In the genomic region with DNA sequence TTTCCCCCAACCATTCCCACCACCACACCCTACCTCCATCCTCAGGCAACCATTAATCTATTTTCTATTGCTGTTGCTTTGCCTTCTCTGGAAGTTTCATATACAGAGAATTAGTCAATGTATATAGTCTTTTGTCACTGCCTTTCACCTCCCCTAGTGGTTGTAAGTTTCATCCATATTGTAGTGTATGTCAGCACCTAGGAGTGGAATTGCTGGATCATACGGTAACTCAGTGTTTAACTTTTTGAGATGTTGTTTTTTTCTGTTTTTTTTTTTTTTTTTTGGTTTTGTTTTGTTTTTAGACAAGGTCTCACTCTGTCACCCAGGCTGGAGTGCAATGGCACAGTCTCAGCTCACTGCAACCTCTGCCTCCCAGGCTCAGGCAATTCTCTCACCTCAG, we compare ENCODE assay signal across 22 cellular contexts. TPM values are rescaled to one million over a fixed set of nuclear protein-coding genes. Genes with fewer than 3 reads are reported as not detected.
DNase-seq lines count a peak whose midpoint lies in the region; ATAC-seq and TF ChIP-seq lines count a peak whose summit lies in the region.
"Had no signal": no experiment of that assay in that cellular context is flagged by ENCODE, and none has a peak within 500 bp of the region (broad histone marks: within the 10 kb centered on the region; RNA-seq: fewer than 3 reads in every experiment).

No MANE protein-coding gene starts in this region.

- H3K9me3 Mint-ChIP-seq in activated T-helper 2 cell treated with anti-CD3 and anti-CD28 coated beads, Interferon-gamma antibody, Interleukin-2, Interleukin-4, amounts not matched to agents 10 μg/mL and 5 μg/mL and 100 μg/mL, durations not matched to agents 14 hours and 24 hours and 36 hours, result no peaks in the 10 kb centered on the region
- H3K9me3 Mint-ChIP-seq: CD4-positive, alpha-beta T cell had no signal

- peak overlapping the region; percentile 52 for H3K27ac Mint-ChIP-seq in activated T-helper 2 cell treated with anti-CD3 and anti-CD28 coated beads, Interferon-gamma antibody, Interleukin-2, Interleukin-4, amounts not matched to agents 10 μg/mL and 5 μg/mL and 100 μg/mL, durations not matched to agents 14 hours and 24 hours and 36 hours
- H3K27ac Mint-ChIP-seq: CD4-positive, alpha-beta T cell had no signal

- H3K4me1 ChIP-seq in right atrium auricular region (peaks cover 0 to 39% of the 10 kb centered on the region in 2 donors), psoas muscle (peaks cover 45% of the 10 kb centered on the region), foreskin keratinocyte (no peaks in the 10 kb centered on the region)

- no peak for TF ChIP-seq CTCF in right atrium auricular region (IDR thresholded peaks at IDR 0.05)
- TF ChIP-seq CTCF in psoas muscle (IDR thresholded peaks at IDR 0.05), result no peak
- no peak for TF ChIP-seq CTCF in foreskin keratinocyte (conservative IDR thresholded peaks at IDR 0.05)

- no peaks in the 10 kb centered on the region for H3K9me3 ChIP-seq in right atrium auricular region
- H3K9me3 ChIP-seq in psoas muscle, result no peaks in the 10 kb centered on the region
- H3K9me3 ChIP-seq: A549 had no signal

- H3K4me3 Mint-ChIP-seq in activated T-helper 2 cell treated with anti-CD3 and anti-CD28 coated beads, Interferon-gamma antibody, Interleukin-2, Interleukin-4, amounts not matched to agents 10 μg/mL and 5 μg/mL and 100 μg/mL, durations not matched to agents 14 hours and 24 hours and 36 hours (ENCODE audit: low read depth), result no peak overlapping the region
- H3K4me3 Mint-ChIP-seq: CD4-positive, alpha-beta T cell had no signal

- H3K4me3 ChIP-seq in right atrium auricular region (no peak overlapping the region), psoas muscle (no peak overlapping the region)
- H3K4me3 ChIP-seq: A549, GM12878 had no signal

- no peak for ATAC-seq in psoas muscle
- ATAC-seq in foreskin keratinocyte, result no peak
- ATAC-seq: GM12878, PC-3 had no signal

- 83 to 100% (median 98%) methylated on average over 1 of the region's 1 CpG for WGBS in psoas muscle, 3 donors

- peak overlapping the region; percentile 6 to 35 for H3K27ac ChIP-seq in right atrium auricular region
- peak overlapping the region; percentile 69 for H3K27ac ChIP-seq in psoas muscle
- H3K27ac ChIP-seq in foreskin keratinocyte, result no peak overlapping the region
- H3K27ac ChIP-seq: A549, KMS-11 had no signal

- H3K36me3 Mint-ChIP-seq in activated T-helper 2 cell treated with anti-CD3 and anti-CD28 coated beads, Interferon-gamma antibody, Interleukin-2, Interleukin-4, amounts not matched to agents 10 μg/mL and 5 μg/mL and 100 μg/mL, durations not matched to agents 14 hours and 24 hours and 36 hours (ENCODE audit: low read depth), result peaks cover 40% of the 10 kb centered on the region

- no peak for DNase-seq in right atrium auricular region (ENCODE audit: low spot score)
- DNase-seq in cardiac septum (ENCODE audit: low spot score), result no peak
- no peak for DNase-seq in activated T-helper 2 cell treated with anti-CD3 and anti-CD28 coated beads, Interferon-gamma antibody, Interleukin-2, Interleukin-4, amounts not matched to agents 10 μg/mL and 5 μg/mL and 100 μg/mL, durations not matched to agents 14 hours and 24 hours and 36 hours (ENCODE audit: low spot score)
- no peak for DNase-seq in psoas muscle
- DNase-seq in SHP77 treated with DMSO at 0.1 percent for 48 hours (lab: John Stamatoyannopoulos, UW), result no peak
- no peak for DNase-seq in foreskin keratinocyte
- DNase-seq in foreskin melanocyte, result no peak
- DNase-seq: Calu3; CD4-positive, alpha-beta T cell; DMS53; EL; NCI-H1417; NCI-H187; NCI-H2227 treated with DMSO at 0.1 percent for 48 hours; NCI-H510A treated with DMSO at 0.1 percent for 48 hours; NCI-H774; PC-3; RPMI8226; SIG-M5 had no signal

- intact Hi-C loops in cardiac septum (cut with DNase I), result no loop called here
- intact Hi-C loops in activated T-helper 2 cell treated with anti-CD3 and anti-CD28 coated beads, Interferon-gamma antibody, Interleukin-2, Interleukin-4, amounts not matched to agents 10 μg/mL and 5 μg/mL and 100 μg/mL, durations not matched to agents 14 hours and 24 hours and 36 hours (cut with micrococcal nuclease), result no loop called here
- intact Hi-C loops in psoas muscle (cut with DNase I), result no loop called here

- H3K27me3 Mint-ChIP-seq in activated T-helper 2 cell treated with anti-CD3 and anti-CD28 coated beads, Interferon-gamma antibody, Interleukin-2, Interleukin-4, amounts not matched to agents 10 μg/mL and 5 μg/mL and 100 μg/mL, durations not matched to agents 14 hours and 24 hours and 36 hours (ENCODE audit: low read depth), result no peaks in the 10 kb centered on the region
- H3K27me3 Mint-ChIP-seq: CD4-positive, alpha-beta T cell had no signal

- H3K36me3 ChIP-seq in right atrium auricular region, result peaks cover 9% of the 10 kb centered on the region
- peaks cover 0 to 25% of the 10 kb centered on the region in 2 donors for H3K36me3 ChIP-seq in psoas muscle (ENCODE audit: insufficient read depth in 1 of 2, low read depth in 1 of 2)

- H3K27me3 ChIP-seq in right atrium auricular region, result no peaks in the 10 kb centered on the region
- no peaks in the 10 kb centered on the region for H3K27me3 ChIP-seq in psoas muscle (ENCODE audit: insufficient read depth in 3 of 3, low read length in 2 of 3)
- H3K27me3 ChIP-seq in foreskin keratinocyte, result no peaks in the 10 kb centered on the region

- peaks cover 14% of the 10 kb centered on the region for H3K4me1 Mint-ChIP-seq in activated T-helper 2 cell treated with anti-CD3 and anti-CD28 coated beads, Interferon-gamma antibody, Interleukin-2, Interleukin-4, amounts not matched to agents 10 μg/mL and 5 μg/mL and 100 μg/mL, durations not matched to agents 14 hours and 24 hours and 36 hours (ENCODE audit: low read depth)

RNA-seq across cellular contexts. Expression of a gene that starts 16.9 kb away (rescaled TPM):
- total RNA-seq in right atrium auricular region, result 10 to 100 TPM; 12.9 to 18.9 TPM
- 16.2 TPM for total RNA-seq in cardiac septum
- total RNA-seq in activated T-helper 2 cell treated with anti-CD3 and anti-CD28 coated beads, Interferon-gamma antibody, Interleukin-2, Interleukin-4, amounts not matched to agents 10 μg/mL and 5 μg/mL and 100 μg/mL, durations not matched to agents 14 hours and 24 hours and 36 hours, result 40.4 and 41.0 TPM in 2 replicates
- 10 to 100 TPM; 29.4 to 47.0 (median 34.3) TPM for total RNA-seq in psoas muscle
- 10 to 100 TPM; 13.0 to 14.5 (median 13.2) TPM for polyA plus RNA-seq in psoas muscle
- total RNA-seq in foreskin keratinocyte, result 21.4 and 21.6 TPM in 2 replicates
- 5.0 and 5.6 TPM in 2 replicates for polyA plus RNA-seq in foreskin keratinocyte
